ENCODE assay signal across 8 cellular contexts in the genomic region with DNA sequence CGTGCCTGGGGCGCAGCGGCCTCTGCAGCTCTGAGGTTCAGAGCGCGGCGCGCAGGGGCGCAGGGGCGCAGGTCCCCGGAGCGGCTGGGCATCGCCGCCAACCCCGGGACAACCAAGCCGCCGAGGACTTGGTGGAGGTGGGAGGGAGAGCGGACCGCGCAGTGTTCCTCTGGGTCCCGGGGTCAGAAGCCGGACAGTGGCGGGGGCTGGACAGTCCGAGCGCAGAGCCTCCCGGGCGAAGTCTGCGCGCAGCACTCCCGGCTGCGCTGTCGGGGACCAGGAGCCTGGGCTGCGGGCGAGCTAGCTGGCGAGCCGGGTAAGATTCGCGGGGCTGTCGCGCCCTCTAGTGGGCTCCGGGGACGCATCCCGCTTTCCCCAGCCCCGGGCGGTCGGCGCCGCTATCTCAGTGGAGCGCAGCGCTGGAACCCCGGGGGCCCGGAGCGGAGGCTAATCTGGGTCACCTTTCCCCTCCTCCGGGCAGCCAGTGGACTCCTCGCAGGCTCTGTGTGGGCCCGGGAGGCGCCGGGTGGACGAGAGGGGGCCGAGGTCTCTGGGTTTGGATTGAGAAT. TPM values are rescaled to one million over a fixed set of nuclear protein-coding genes. Genes with fewer than 3 reads are reported as not detected.
DNase-seq lines count a peak whose midpoint lies in the region; ATAC-seq and TF ChIP-seq lines count a peak whose summit lies in the region.

No MANE protein-coding gene starts in this region.

- peak; percentile 80 for ATAC-seq in GM21786 (IDR thresholded peaks at IDR 0.05; ENCODE audit: unreplicated experiment)

- DNase-seq in Karpas-422 (peak; percentile 85), SJCRH30 (peak; percentile 86 to 93), activated gamma-delta T cell treated with Interleukin-2 at 50 U/mL for 16 hours (peak; percentile 53), foreskin melanocyte (peak; percentile 76)

- H3K36me3 ChIP-seq in DOHH2 (ENCODE audit: control insufficient read depth, low read length) (no peaks in the 10 kb centered on the region), Karpas-422 (ENCODE audit: insufficient read depth, low read length) (no peaks in the 10 kb centered on the region), SJCRH30 (no peaks in the 10 kb centered on the region), neuron (ENCODE audit: insufficient read depth, low read length) (no peaks in the 10 kb centered on the region), stomach smooth muscle (ENCODE audit: control insufficient read depth in 2 of 2, insufficient read depth in 2 of 2, low read length in 2 of 2) (no peaks in the 10 kb centered on the region)

- H3K4me1 ChIP-seq in DOHH2 (ENCODE audit: control insufficient read depth, low read length) = peaks cover 15% of the 10 kb centered on the region
- H3K4me1 ChIP-seq in Karpas-422 (ENCODE audit: low read length) = peaks cover 16% of the 10 kb centered on the region
- H3K4me1 ChIP-seq in SJCRH30 = peaks cover 6% of the 10 kb centered on the region; the same call in 1 of the 2 replicates
- peaks cover 8% of the 10 kb centered on the region for H3K4me1 ChIP-seq in neuron (ENCODE audit: insufficient read depth, low read length)
- peaks cover 30% of the 10 kb centered on the region for H3K4me1 ChIP-seq in stomach smooth muscle (ENCODE audit: control insufficient read depth, insufficient read depth, low read length)

- H3K9me2 ChIP-seq in DOHH2 (replicated peaks; ENCODE audit: control insufficient read depth, low read length) = no peaks in the 10 kb centered on the region
- H3K9me2 ChIP-seq in Karpas-422 (replicated peaks; ENCODE audit: insufficient read depth, low read length) = no peaks in the 10 kb centered on the region

- H3K27ac ChIP-seq in DOHH2 (ENCODE audit: low read depth, low read length) (no peak overlapping the region), Karpas-422 (ENCODE audit: low read length) (no peak overlapping the region), SJCRH30 (peak overlapping the region; percentile 60), stomach smooth muscle (ENCODE audit: low read length) (no peak overlapping the region)

- peaks cover 34% of the 10 kb centered on the region for H3K27me3 ChIP-seq in DOHH2 (ENCODE audit: control insufficient read depth, low read length)
- no peaks in the 10 kb centered on the region for H3K27me3 ChIP-seq in Karpas-422 (ENCODE audit: low read length)
- no peaks in the 10 kb centered on the region for H3K27me3 ChIP-seq in SJCRH30
- H3K27me3 ChIP-seq in neuron (ENCODE audit: insufficient read depth, low read length) = peaks cover 56% of the 10 kb centered on the region
- peaks cover 29 to 49% of the 10 kb centered on the region in 2 donors for H3K27me3 ChIP-seq in stomach smooth muscle (ENCODE audit: control insufficient read depth in 1 of 2, insufficient read depth in 2 of 2, low read length in 2 of 2)

- H3K4me3 ChIP-seq in DOHH2 (ENCODE audit: low read length) (peak overlapping the region; percentile 65), Karpas-422 (ENCODE audit: low read length) (peak overlapping the region; percentile 36; the same call in 1 of the 2 replicates), SJCRH30 (peak overlapping the region; percentile 80), neuron (ENCODE audit: low read length) (peak overlapping the region; percentile 57), stomach smooth muscle (ENCODE audit: low read length in 2 of 2) (peak overlapping the region; percentile 50 to 73)

- H3K9me3 ChIP-seq in DOHH2 (ENCODE audit: control insufficient read depth, insufficient read depth, low read length) (no peaks in the 10 kb centered on the region), Karpas-422 (ENCODE audit: low read length) (no peaks in the 10 kb centered on the region), SJCRH30 (replicated peaks) (no peaks in the 10 kb centered on the region), neuron (ENCODE audit: low read length) (peaks cover 2% of the 10 kb centered on the region), stomach smooth muscle (ENCODE audit: control insufficient read depth in 2 of 2, low read length in 2 of 2) (no peaks in the 10 kb centered on the region)

- H4K20me1 ChIP-seq in DOHH2 (ENCODE audit: control insufficient read depth, insufficient read depth, low read depth, low read length) (no peaks in the 10 kb centered on the region), Karpas-422 (ENCODE audit: insufficient read depth, low read depth, low read length) (no peaks in the 10 kb centered on the region)

- H3K4me2 ChIP-seq in DOHH2 (ENCODE audit: low read length) (peak overlapping the region; percentile 86), Karpas-422 (ENCODE audit: low read depth, low read length, poor library complexity, severe bottlenecking) (peak overlapping the region; percentile 61)

- no peak overlapping the region for H2AFZ ChIP-seq in Karpas-422 (ENCODE audit: low read length)
- peak overlapping the region; percentile 93 for H2AFZ ChIP-seq in neuron (ENCODE audit: low read depth, low read length)

- H3K9ac ChIP-seq in Karpas-422 (ENCODE audit: low read length) = no peak overlapping the region
- no peak overlapping the region for H3K9ac ChIP-seq in stomach smooth muscle (ENCODE audit: low read length in 2 of 2)

- peak; percentile 58 for TF ChIP-seq CTCF in DOHH2 (IDR thresholded peaks at IDR 0.05; ENCODE audit: low read depth, low read length, poor library complexity, severe bottlenecking)

- H3F3A ChIP-seq in DOHH2 (ENCODE audit: control insufficient read depth, insufficient read depth) = no peaks in the 10 kb centered on the region

- no peaks in the 10 kb centered on the region for H3K79me2 ChIP-seq in DOHH2 (ENCODE audit: control insufficient read depth, low read length)
- no peaks in the 10 kb centered on the region for H3K79me2 ChIP-seq in Karpas-422 (ENCODE audit: low read length)

RNA-seq across cellular contexts. Expression of a gene that starts 4.1 kb away (rescaled TPM):
- not detected in 2 replicates for total RNA-seq in Karpas-422 (2014; rRNA removed; shearing (Covaris generic); ENCODE audit: low replicate concordance)
- total RNA-seq in SJCRH30 (2014; rRNA removed; shearing (Covaris generic)) = 15.0 and 20.7 TPM in 2 replicates

Comparison
In these comparisons a context has a peak if more than half of its experiments do, and no peak if none do; other contexts are left out.
1. RNA of a gene that starts 4.1 kb away (total RNA-seq): 15.0 to 20.7 TPM in SJCRH30; not detected in Karpas-422; every median in the first group is over 10 times any median in the second.
2. Peak in every context shown above with its lines, with median percentiles within 50 percentile points of each other: H3K4me3 ChIP-seq and DNase-seq.